ENCODE assay signal across 20 cellular contexts in the genomic region with DNA sequence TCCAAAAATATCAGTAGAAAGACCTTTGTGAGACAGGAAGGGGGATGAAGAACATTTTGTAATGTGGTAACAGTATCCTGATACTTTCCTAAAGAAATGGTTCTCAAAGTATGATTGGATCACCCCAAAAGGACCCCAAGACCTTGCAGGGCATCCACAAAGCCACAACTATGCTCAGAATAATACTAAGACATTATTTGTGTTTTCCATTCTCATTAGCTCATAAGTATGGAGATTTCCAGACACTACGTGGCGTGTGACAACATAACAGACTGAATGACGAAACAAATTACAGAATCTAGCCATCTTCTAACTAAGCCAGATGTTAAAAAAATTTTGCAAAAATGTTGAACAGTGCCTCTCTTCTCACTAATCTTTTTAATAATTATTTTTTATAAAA. TPM values are rescaled to one million over a fixed set of nuclear protein-coding genes. Genes with fewer than 3 reads are reported as not detected.
A peak's percentile ranks its signal among the peaks of the same experiment; 100 is the strongest.
DNase-seq lines count a peak whose midpoint lies in the region; ATAC-seq and TF ChIP-seq lines count a peak whose summit lies in the region.
"Had no signal": no experiment of that assay in that cellular context is flagged by ENCODE, and none has a peak within 500 bp of the region (broad histone marks: within the 10 kb centered on the region; RNA-seq: fewer than 3 reads in every experiment).

No MANE protein-coding gene starts in this region.

- peaks cover 11% of the 10 kb centered on the region for H3F3A ChIP-seq in smooth muscle cell (ENCODE audit: low read depth)

- peaks cover 3% of the 10 kb centered on the region for H3K4me1 ChIP-seq in smooth muscle cell (ENCODE audit: low read depth)

- DNase-seq in EH (ENCODE audit: low read depth) (peak; percentile 37), astrocyte of the spinal cord (ENCODE audit: low read depth, low spot score) (peak; percentile 18), fibroblast of villous mesenchyme (ENCODE audit: low read depth) (peak; percentile 45), skeletal muscle cell (ENCODE audit: low read depth) (peak; percentile 36), HT-29 (ENCODE audit: low spot score) (no peak), smooth muscle cell (lab: John Stamatoyannopoulos, UW; ENCODE audit: unreplicated experiment) (no peak)
- DNase-seq: CD8-positive, alpha-beta memory T cell; DMS53; HFFc6; NCI-H1417 treated with DMSO at 0.1 percent for 48 hours; NCI-H187 treated with DMSO at 0.1 percent for 48 hours; NCI-H2227 treated with DMSO at 0.1 percent for 48 hours; NCI-H510A treated with DMSO at 0.1 percent for 48 hours; NCI-H774; Right ventricle myocardium superior had no signal

- no peak for ATAC-seq in HG03378 (IDR thresholded peaks at IDR 0.05; ENCODE audit: unreplicated experiment)
- ATAC-seq: HepG2 had no signal

- no peak overlapping the region for H3K9ac ChIP-seq in smooth muscle cell (ENCODE audit: low read depth)
- H3K9ac ChIP-seq: BLaER1 treated with 17β-estradiol and CSF1 and Interleukin-3, amounts not matched to agents 10 nM and 100 nM; KMS-11 had no signal

- no peaks in the 10 kb centered on the region for H3K36me3 ChIP-seq in smooth muscle cell (ENCODE audit: low read depth)

- no peaks in the 10 kb centered on the region for H3K9me3 ChIP-seq in smooth muscle cell (replicated peaks; ENCODE audit: low read depth)
- H3K9me3 ChIP-seq: BLaER1 treated with 17β-estradiol and CSF1 and Interleukin-3, amounts not matched to agents 10 nM and 100 nM had no signal

- WGBS in smooth muscle cell (ENCODE audit: low lambda C conversion rate), result 90% methylated on average over 3 of the region's 3 CpGs

- no peaks in the 10 kb centered on the region for H3K79me2 ChIP-seq in smooth muscle cell (ENCODE audit: low read depth)

- TF ChIP-seq CTCF in astrocyte of the spinal cord (IDR thresholded peaks at IDR 0.05; ENCODE audit: low read depth, low read length) (no peak), fibroblast of villous mesenchyme (IDR thresholded peaks at IDR 0.05; ENCODE audit: insufficient read depth, low read depth, low read length) (no peak), smooth muscle cell (IDR thresholded peaks at IDR 0.05; ENCODE audit: borderline replicate concordance, insufficient read depth, poor library complexity, severe bottlenecking) (no peak)

- H4K20me1 ChIP-seq in smooth muscle cell (ENCODE audit: low read depth), result no peaks in the 10 kb centered on the region
- H4K20me1 ChIP-seq: BLaER1 treated with 17β-estradiol and CSF1 and Interleukin-3, amounts not matched to agents 10 nM and 100 nM had no signal

- H3K27ac ChIP-seq in smooth muscle cell (ENCODE audit: low read depth), result no peak overlapping the region
- H3K27ac ChIP-seq: BLaER1 treated with 17β-estradiol and CSF1 and Interleukin-3, amounts not matched to agents 10 nM and 100 nM; KMS-11 had no signal

- no peak overlapping the region for H3K4me3 ChIP-seq in astrocyte of the spinal cord (ENCODE audit: low read depth, low read length)
- no peak overlapping the region for H3K4me3 ChIP-seq in fibroblast of villous mesenchyme (ENCODE audit: low read depth, low read length)
- no peak overlapping the region for H3K4me3 ChIP-seq in skeletal muscle cell (ENCODE audit: low read depth, low read length)
- H3K4me3 ChIP-seq in smooth muscle cell, result no peak overlapping the region
- H3K4me3 ChIP-seq: BLaER1 treated with 17β-estradiol and CSF1 and Interleukin-3, amounts not matched to agents 10 nM and 100 nM had no signal

- no peak overlapping the region for H2AFZ ChIP-seq in smooth muscle cell (ENCODE audit: low read depth)

- H3K27me3 ChIP-seq in smooth muscle cell (ENCODE audit: low read depth), result no peaks in the 10 kb centered on the region
- H3K27me3 ChIP-seq: BLaER1 treated with 17β-estradiol and CSF1 and Interleukin-3, amounts not matched to agents 10 nM and 100 nM had no signal

- in situ Hi-C loops in astrocyte of the spinal cord (cut with HindIII; ENCODE audit: low sequenced_read_pairs), result no loop called here

- no peak overlapping the region for H3K4me2 ChIP-seq in smooth muscle cell
- H3K4me2 ChIP-seq: BLaER1 treated with 17β-estradiol and CSF1 and Interleukin-3, amounts not matched to agents 10 nM and 100 nM; KMS-11 had no signal

RNA-seq across cellular contexts. Expression of a gene that starts 24.9 kb away (rescaled TPM):
- total RNA-seq in fibroblast of villous mesenchyme (17.4 and 22.0 TPM in 2 replicates), smooth muscle cell (11.5 and 18.7 TPM in 2 replicates)
- total RNA-seq in HT-29 (2014; rRNA removed; shearing (Covaris generic)), result 21.3 and 22.1 TPM in 2 replicates
- 12.7 and 15.9 TPM in 2 replicates for polyA plus RNA-seq in smooth muscle cell

RNA-seq across cellular contexts. Expression of a gene that starts 25.2 kb away (rescaled TPM):
- total RNA-seq in fibroblast of villous mesenchyme, result 11.2 and 13.9 TPM in 2 replicates
- 24.6 and 26.2 TPM in 2 replicates for total RNA-seq in HT-29 (2014; rRNA removed; shearing (Covaris generic))
- total RNA-seq in smooth muscle cell, result 9.3 and 15.9 TPM in 2 replicates
- 22.5 and 23.4 TPM in 2 replicates for polyA plus RNA-seq in smooth muscle cell

RNA-seq across cellular contexts. Expression of a gene that starts 37.0 kb away (rescaled TPM):
- 23.3 and 27.4 TPM in 2 replicates for total RNA-seq in fibroblast of villous mesenchyme
- total RNA-seq in HT-29 (2014; rRNA removed; shearing (Covaris generic)), result under 0.01 TPM in 1 of 2 replicates, not detected in the other
- total RNA-seq in smooth muscle cell, result 17.9 and 33.6 TPM in 2 replicates
- polyA plus RNA-seq in smooth muscle cell, result 6.3 and 9.8 TPM in 2 replicates
- total RNA-seq: MCF 10A had no signal

RNA-seq across cellular contexts. Expression of a gene that starts 55.8 kb away (rescaled TPM):
- total RNA-seq in fibroblast of villous mesenchyme (21.6 and 34.5 TPM in 2 replicates), smooth muscle cell (30.8 and 32.0 TPM in 2 replicates)
- total RNA-seq in HT-29 (2014; rRNA removed; shearing (Covaris generic)), result 7.2 and 8.2 TPM in 2 replicates
- 17.3 and 18.1 TPM in 2 replicates for polyA plus RNA-seq in smooth muscle cell

Comparison
In these comparisons a context has a peak if more than half of its experiments do, and no peak if none do; other contexts are left out.
1. DNase-seq: peak in EH (single experiment), astrocyte of the spinal cord (single experiment), fibroblast of villous mesenchyme (single experiment) and skeletal muscle cell (single experiment); none in HT-29 (single experiment) and smooth muscle cell (single experiment).
2. RNA of a gene that starts 37.0 kb away (total RNA-seq): 23.3 to 27.4 TPM in fibroblast of villous mesenchyme and 17.9 to 33.6 TPM in smooth muscle cell; under 0.01 TPM in HT-29; every median in the first group is over 10 times any median in the second.